ENCODE assay signal across 1 cellular context in the genomic region with DNA sequence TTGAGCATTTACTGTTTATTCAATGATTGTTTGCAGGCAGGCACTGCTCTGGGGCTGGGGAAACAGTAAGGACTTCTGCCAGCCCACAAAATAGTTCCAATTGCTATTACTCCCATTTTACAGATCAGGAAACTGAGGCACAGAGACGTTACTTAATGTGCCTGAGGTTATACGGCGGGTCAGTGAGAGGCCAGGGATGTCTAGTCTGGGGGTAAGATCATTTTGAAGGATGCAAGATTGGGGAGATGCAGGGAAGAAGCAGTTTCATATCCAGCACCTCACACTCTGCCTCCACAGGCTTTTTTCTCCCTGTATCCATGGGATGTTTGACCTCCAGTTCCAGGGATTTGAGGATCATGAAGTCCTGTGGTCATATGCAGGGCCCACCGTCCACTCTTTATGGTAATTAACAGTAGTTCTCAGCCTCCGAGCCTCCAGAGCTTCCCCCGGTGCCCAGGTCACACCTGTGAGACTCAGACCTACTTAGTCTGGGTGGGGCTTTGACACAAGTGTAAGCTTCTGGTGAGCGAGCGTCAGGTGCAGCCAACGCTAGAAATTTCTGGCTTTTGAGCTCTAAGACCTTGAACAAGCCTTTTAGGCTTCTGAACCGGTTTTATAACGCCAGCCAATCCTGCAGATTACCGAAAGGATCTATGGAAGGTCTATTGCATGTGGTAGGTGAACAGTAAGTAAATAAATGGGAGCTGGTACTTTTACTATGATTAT.
TF ChIP-seq lines count a peak whose summit lies in the region.

No MANE protein-coding gene starts in this region.

TF ChIP-seq in GM23338, 12 proteins besides CTCF, POLR2A, EP300 and RAD21 (continued from another document):
- TF ChIP-seq ZNF462 (CRISPR knock-in tag; IDR thresholded peaks at IDR 0.05) (no peak), EZH2phosphoT487 (IDR thresholded peaks at IDR 0.05; ENCODE audit: unreplicated experiment) (no peak), CREB1 (CRISPR knock-in tag; IDR thresholded peaks at IDR 0.05; ENCODE audit: low read depth) (no peak), ZNF331 (CRISPR knock-in tag; IDR thresholded peaks at IDR 0.05; ENCODE audit: low read depth) (no peak), JUNB (IDR thresholded peaks at IDR 0.05; ENCODE audit: unreplicated experiment) (no peak), STAT1 (IDR thresholded peaks at IDR 0.05; ENCODE audit: unreplicated experiment) (no peak)
